ENCODE assay signal across 2 cellular contexts in genomic region chr19:3625996-3626472, GRCh38.
TF ChIP-seq lines count a peak whose summit lies in the region.

No MANE protein-coding gene starts in this region.

TF ChIP-seq in GM12891, 5 proteins besides CTCF, POLR2A, EP300 and RAD21:
- TF ChIP-seq POU2F2 (IDR thresholded peaks at IDR 0.05; ENCODE audit: low read depth, low read length) (no peak), SPI1 (IDR thresholded peaks at IDR 0.05; ENCODE audit: low read depth, low read length) (no peak), PAX5 (IDR thresholded peaks at IDR 0.05; ENCODE audit: insufficient read depth, low read length, severe bottlenecking) (no peak), POLR2AphosphoS5 (IDR thresholded peaks at IDR 0.05; ENCODE audit: low read depth, low read length) (no peak), TAF1 (IDR thresholded peaks at IDR 0.05; ENCODE audit: low read depth, low read length) (no peak)
TF ChIP-seq in GM12891: peak in this region for 0.

TF ChIP-seq in GM12878, 131 proteins besides CTCF, POLR2A, EP300 and RAD21:
- no peak for TF ChIP-seq ZBTB4 (CRISPR knock-in tag; IDR thresholded peaks at IDR 0.05)
- no peak for TF ChIP-seq IRF4 (IDR thresholded peaks at IDR 0.05; ENCODE audit: low read depth, low read length)
- no peak for TF ChIP-seq NR2F1 (conservative IDR thresholded peaks at IDR 0.05)
- TF ChIP-seq PAX8 (IDR thresholded peaks at IDR 0.05) = no peak
- TF ChIP-seq FOS (IDR thresholded peaks at IDR 0.05; ENCODE audit: borderline replicate concordance, extremely low read depth, insufficient read length) = no peak
- TF ChIP-seq TCF7 (IDR thresholded peaks at IDR 0.05; ENCODE audit: borderline replicate concordance) = no peak
